In genomic region chr10:70404906-70405824, GRCh38 we compare ENCODE assay signal across 1 cellular context.
TF ChIP-seq lines count a peak whose summit lies in the region.

No MANE protein-coding gene starts in this region.

TF ChIP-seq in K562, 482 proteins besides CTCF, POLR2A, EP300 and RAD21 (continued from another document and continues in another):
- TF ChIP-seq MAFG (tag; conservative IDR thresholded peaks at IDR 0.05) = no peak
- TF ChIP-seq ZMIZ1 (IDR thresholded peaks at IDR 0.05; ENCODE audit: low read depth in 2 of 2, low read length in 2 of 2) = no peak
- TF ChIP-seq SLC30A9 (CRISPR knock-in tag; IDR thresholded peaks at IDR 0.05) = no peak
- no peak for TF ChIP-seq PCBP1 (IDR thresholded peaks at IDR 0.05; ENCODE audit: low read depth, low read length, poor library complexity, severe bottlenecking)
- TF ChIP-seq TSHZ1 (CRISPR knock-in tag; IDR thresholded peaks at IDR 0.05) = no peak
- no peak for TF ChIP-seq NCOA1 (IDR thresholded peaks at IDR 0.05; ENCODE audit: low read depth)
- TF ChIP-seq ZNF143 (CRISPR knock-in tag; IDR thresholded peaks at IDR 0.05) = no peak
- TF ChIP-seq ZNF311 (CRISPR knock-in tag; IDR thresholded peaks at IDR 0.05) = no peak
- TF ChIP-seq XRCC5 (IDR thresholded peaks at IDR 0.05; ENCODE audit: low read depth, low read length) = no peak
- no peak for TF ChIP-seq BRF1 (IDR thresholded peaks at IDR 0.05; ENCODE audit: borderline replicate concordance, extremely low read depth, insufficient read length)
- TF ChIP-seq MLLT1 (IDR thresholded peaks at IDR 0.05) = no peak
- TF ChIP-seq E4F1 (CRISPR knock-in tag; IDR thresholded peaks at IDR 0.05; ENCODE audit: borderline replicate concordance) = no peak
- 0 out of 2 replicates have a peak, but pooled peaks have one; percentile 23 for TF ChIP-seq TRIM28 (IDR thresholded peaks at IDR 0.05)
- no peak for TF ChIP-seq KAT7 (CRISPR knock-in tag; IDR thresholded peaks at IDR 0.05; ENCODE audit: borderline replicate concordance)
- no peak; the same call in 1 of the 2 replicates for TF ChIP-seq HCFC1 (IDR thresholded peaks at IDR 0.05; ENCODE audit: low read depth, low read length)
- TF ChIP-seq POLR2H (tag; IDR thresholded peaks at IDR 0.05; ENCODE audit: low read depth) = no peak
- TF ChIP-seq ASH1L (IDR thresholded peaks at IDR 0.05; ENCODE audit: borderline replicate concordance, low read depth, partially characterized antibody) = no peak
- no peak for TF ChIP-seq TEAD2 (tag; IDR thresholded peaks at IDR 0.05)
- TF ChIP-seq DIDO1 (tag; IDR thresholded peaks at IDR 0.05; ENCODE audit: low read depth) = no peak
- TF ChIP-seq ZNF316 (IDR thresholded peaks at IDR 0.05) = no peak
- TF ChIP-seq DDX20 (tag; IDR thresholded peaks at IDR 0.05; ENCODE audit: low read depth) = no peak
- TF ChIP-seq ZNF41 (CRISPR knock-in tag; conservative IDR thresholded peaks at IDR 0.05) = no peak
- no peak for TF ChIP-seq ELF4 (CRISPR knock-in tag; IDR thresholded peaks at IDR 0.05)
- TF ChIP-seq YY1 (IDR thresholded peaks at IDR 0.05; ENCODE audit: borderline replicate concordance in 1 of 3, control insufficient read depth in 1 of 3, extremely low read depth in 1 of 3, insufficient read depth in 3 of 3, insufficient read length in 1 of 3, insufficient replicate concordance in 2 of 3, low read depth in 1 of 3, low read length in 2 of 3) = no peak
- TF ChIP-seq ZNF778 (CRISPR knock-in tag; IDR thresholded peaks at IDR 0.05) = no peak
- TF ChIP-seq SMARCA4 (IDR thresholded peaks at IDR 0.05) = no peak
- no peak for TF ChIP-seq NR2C2 (CRISPR knock-in tag; IDR thresholded peaks at IDR 0.05)
- peak; percentile 58; the same call in 1 of the 2 replicates for TF ChIP-seq NR2C2 (tag; IDR thresholded peaks at IDR 0.05)
- no peak for TF ChIP-seq TCF7L2 (IDR thresholded peaks at IDR 0.05; ENCODE audit: low read depth, low read length)
- TF ChIP-seq USF1 (CRISPR knock-in tag; IDR thresholded peaks at IDR 0.05) = no peak
- no peak for TF ChIP-seq CEBPZ (IDR thresholded peaks at IDR 0.05; ENCODE audit: borderline replicate concordance, low read depth, low read length)
- no peak; a peak in 1 of 4 replicates for TF ChIP-seq ZNF639 (CRISPR knock-in tag; conservative IDR thresholded peaks at IDR 0.05 in 1 of 2, IDR thresholded peaks at IDR 0.05 in 1 of 2)
- peak; percentile 77 for TF ChIP-seq IRF9 (tag; IDR thresholded peaks at IDR 0.05)
- TF ChIP-seq JUND (IDR thresholded peaks at IDR 0.05; ENCODE audit: borderline replicate concordance, low read depth, low read length) = peak; percentile 54; the same call in 1 of the 2 replicates
- 0 out of 3 replicates have a peak, but pooled peaks have one; percentile 16 for TF ChIP-seq JUND (tag; IDR thresholded peaks at IDR 0.05; ENCODE audit: borderline replicate concordance, low read depth, low read length)
- peak; percentile 37 for TF ChIP-seq DPF2 (IDR thresholded peaks at IDR 0.05)
- TF ChIP-seq ERF (CRISPR knock-in tag; IDR thresholded peaks at IDR 0.05) = no peak
- TF ChIP-seq ZNF354B (CRISPR knock-in tag; IDR thresholded peaks at IDR 0.05) = no peak
- TF ChIP-seq DACH1 (IDR thresholded peaks at IDR 0.05; ENCODE audit: partially characterized antibody) = no peak
- TF ChIP-seq CREM (IDR thresholded peaks at IDR 0.05; ENCODE audit: low read depth) = peak; percentile 53
- TF ChIP-seq ELF1 (tag; IDR thresholded peaks at IDR 0.05) = no peak
- TF ChIP-seq HSF4 (CRISPR knock-in tag; IDR thresholded peaks at IDR 0.05; ENCODE audit: borderline replicate concordance) = no peak
- TF ChIP-seq ZNF583 (CRISPR knock-in tag; IDR thresholded peaks at IDR 0.05) = no peak
- no peak for TF ChIP-seq ZBTB12 (CRISPR knock-in tag; IDR thresholded peaks at IDR 0.05)
- no peak for TF ChIP-seq RBM15 (IDR thresholded peaks at IDR 0.05; ENCODE audit: insufficient read depth, low read length)
- TF ChIP-seq BACH1 (tag; IDR thresholded peaks at IDR 0.05) = no peak
- no peak for TF ChIP-seq KDM4B (IDR thresholded peaks at IDR 0.05; ENCODE audit: borderline replicate concordance in 2 of 2, low read depth in 1 of 2)
- no peak for TF ChIP-seq ZNF224 (CRISPR knock-in tag; IDR thresholded peaks at IDR 0.05)
